14 cellular contexts compared by ENCODE assay signal in genomic region chr14:61753631-61754030, GRCh38. TPM values are rescaled to one million over a fixed set of nuclear protein-coding genes. Genes with fewer than 3 reads are reported as not detected.
DNase-seq lines count a peak whose midpoint lies in the region; ATAC-seq, FAIRE-seq and TF ChIP-seq lines count a peak whose summit lies in the region.
"Had no signal": no experiment of that assay in that cellular context is flagged by ENCODE, and none has a peak within 500 bp of the region (broad histone marks: within the 10 kb centered on the region; RNA-seq: fewer than 3 reads in every experiment).

No MANE protein-coding gene starts in this region.

- CTCF ChIA-PET in K562 (lab: Yijun Ruan, JAX; ENCODE audit: low intra/inter-chr PET ratio), result no interaction called here

- peaks cover 26% of the 10 kb centered on the region for H3K36me3 Mint-ChIP-seq in osteocyte (ENCODE audit: unreplicated experiment)

- H3K27ac Mint-ChIP-seq in osteocyte (ENCODE audit: unreplicated experiment), result peak overlapping the region; percentile 2
- H3K27ac Mint-ChIP-seq: immature natural killer cell had no signal

- peaks cover 48% of the 10 kb centered on the region for H3K4me1 Mint-ChIP-seq in osteocyte (ENCODE audit: unreplicated experiment)

- H3K27me3 ChIP-seq in K562 (ENCODE audit: control insufficient read depth in 2 of 2, insufficient read depth in 2 of 2, low read length in 2 of 2), result no peaks in the 10 kb centered on the region

- no peaks in the 10 kb centered on the region for H3K36me3 ChIP-seq in K562 (ENCODE audit: control insufficient read depth, insufficient read depth, low read length)
- H3K36me3 ChIP-seq: HAP-1 had no signal

- ATAC-seq in K562, result peak; percentile 70
- no peak for ATAC-seq in GM19455 (IDR thresholded peaks at IDR 0.05; ENCODE audit: unreplicated experiment)

- peak overlapping the region; percentile 3; the same call in 1 of the 2 replicates for H3K4me2 ChIP-seq in K562 (ENCODE audit: insufficient read depth, low read length)

- H2AFZ ChIP-seq in K562 (ENCODE audit: low read depth, low read length), result peak overlapping the region; percentile 72; the same call in 1 of the 2 replicates

- POLR2A ChIA-PET in K562 (lab: Yijun Ruan, JAX), result interaction anchor here (1.3 to 3.4 kb wide), 2 partner anchors 8 to 11 kb away, joined by 3 to 23 read pairs; partner anchors contain the start of gene SNAPC1

- no peak for TF ChIP-seq EP300 in K562 (IDR thresholded peaks at IDR 0.05; ENCODE audit: low read length)

- FAIRE-seq in HTR-8/SVneo (lab: Jason Lieb, UNC) (peak; percentile 99), K562 (lab: Jason Lieb, UNC) (peak; percentile 78)
- FAIRE-seq: G401.6 had no signal

- H3K9me3 Mint-ChIP-seq in osteocyte (ENCODE audit: unreplicated experiment), result peaks cover 6% of the 10 kb centered on the region
- H3K9me3 Mint-ChIP-seq: immature natural killer cell had no signal

- no peak overlapping the region for H3K27ac ChIP-seq in K562 (ENCODE audit: extremely low read depth, low read depth, low read length)

- intact Hi-C loops in K562 (cut with micrococcal nuclease), result loop anchor here (1.0 to 5.0 kb wide), 3 partner anchors 56 to 276 kb away; partner anchors contain the start of gene HIF1A

- no peak for TF ChIP-seq POLR2A in K562 (conservative IDR thresholded peaks at IDR 0.05)

- TF ChIP-seq CTCF in K562 (IDR thresholded peaks at IDR 0.05 in 2 of 3, conservative IDR thresholded peaks at IDR 0.05 in 1 of 3; ENCODE audit: insufficient read depth in 2 of 3, low read depth in 1 of 3, low read length in 3 of 3), result peak; percentile 38 to 51 (median 44); a peak in 5 of 6 replicates
- TF ChIP-seq CTCF in osteocyte (IDR thresholded peaks at IDR 0.05), result no peak

- DNase-seq in NCI-H82 (lab: John Stamatoyannopoulos, UW) (peak; percentile 34), NCI-H82 treated with DMSO at 0.1 percent for 48 hours (lab: John Stamatoyannopoulos, UW; ENCODE audit: unreplicated experiment) (no peak), HTR-8/SVneo (ENCODE audit: insufficient read length, low spot score) (no peak), K562 (ENCODE audit: extremely low read depth in 1 of 4, low spot score in 3 of 4) (peak in 2 of 4 experiments; percentile 42 to 50), osteocyte (ENCODE audit: extremely low spot score, unreplicated experiment) (no peak), Ammon's horn (ENCODE audit: low spot score) (no peak)
- no peak for DNase-seq in activated CD4-positive, CD25-positive, alpha-beta regulatory T cell (lab: John Stamatoyannopoulos, UW)
- DNase-seq: ACHN, immature natural killer cell, T-helper 1 cell had no signal

- peak; percentile 23 to 33; a peak in 2 of 4 replicates for TF ChIP-seq RAD21 in K562 (CRISPR knock-in tag; conservative IDR thresholded peaks at IDR 0.05 in 1 of 2, IDR thresholded peaks at IDR 0.05 in 1 of 2)

- H3K27me3 Mint-ChIP-seq in osteocyte (ENCODE audit: unreplicated experiment), result no peaks in the 10 kb centered on the region

- no peaks in the 10 kb centered on the region for H3K9me3 ChIP-seq in K562 (replicated peaks; ENCODE audit: control insufficient read depth, insufficient read depth, low read depth, low read length)
- H3K9me3 ChIP-seq: HAP-1 had no signal

- no peaks in the 10 kb centered on the region for H4K20me1 ChIP-seq in K562 (replicated peaks; ENCODE audit: control insufficient read depth, insufficient read depth, low read length)

- peaks cover 5 to 13% of the 10 kb centered on the region in 2 experiments; a peak in 3 of 5 replicates for H3K4me1 ChIP-seq in K562 (replicated peaks in 1 of 2; ENCODE audit: control insufficient read depth in 2 of 2, insufficient read depth in 2 of 2, low read length in 2 of 2)

- H3K4me3 ChIP-seq in K562, result no peak overlapping the region
- H3K4me3 ChIP-seq: HAP-1, skin epidermis had no signal

- peaks cover 23% of the 10 kb centered on the region for H3K79me2 ChIP-seq in K562 (ENCODE audit: control insufficient read depth, insufficient read depth, low read length)

- no peak overlapping the region for H3K4me3 Mint-ChIP-seq in osteocyte (ENCODE audit: unreplicated experiment)
- H3K4me3 Mint-ChIP-seq: immature natural killer cell had no signal

- no TSS peak for BruUV-seq in K562 (replicated peaks; lab: Mats Ljungman, UMichigan)

- H3K9me1 ChIP-seq in K562 (ENCODE audit: control insufficient read depth, insufficient read depth, low read length), result no peaks in the 10 kb centered on the region

- no peak overlapping the region for H3K9ac ChIP-seq in K562 (ENCODE audit: insufficient read depth in 1 of 2, low read depth in 2 of 2, low read length in 2 of 2)

- in situ Hi-C loops in K562 (cut with MboI), result no loop called here

TF ChIP-seq in K562, 482 proteins besides CTCF, POLR2A, EP300 and RAD21 (continues in another document):
- TF ChIP-seq PTRF (tag; IDR thresholded peaks at IDR 0.05) (no peak), EHMT2 (IDR thresholded peaks at IDR 0.05) (0 out of 2 replicates have a peak, but pooled peaks have one; percentile 31), PHTF2 (CRISPR knock-in tag; IDR thresholded peaks at IDR 0.05) (no peak), OTX1 (CRISPR knock-in tag; IDR thresholded peaks at IDR 0.05) (no peak), POLR2G (IDR thresholded peaks at IDR 0.05; ENCODE audit: low read depth, low read length) (no peak), TFAP4 (CRISPR knock-in tag; IDR thresholded peaks at IDR 0.05; ENCODE audit: borderline replicate concordance) (peak; percentile 37; the same call in 1 of the 2 replicates)

RNA-seq across cellular contexts. Expression of gene SNAPC1, which starts 8.6 kb away (rescaled TPM):
- total RNA-seq in K562 (2011; cell fraction: chromatin; rRNA removed; ENCODE audit: low replicate concordance), result 2.5 and 9.6 TPM in 2 replicates
- 2.7 and 2.8 TPM in 2 replicates for total RNA-seq in K562 (2011; cell fraction: nucleolus; rRNA removed)
- total RNA-seq in K562 (2011; cell fraction: nucleoplasm; rRNA removed), result 4.0 and 7.2 TPM in 2 replicates
- total RNA-seq in K562 (2014; rRNA removed) (4.4 and 5.2 TPM in 2 replicates), K562 (2014; rRNA removed; fragmentation: Illumina TruSeq; extraction: Trizol) (9.0 and 9.9 TPM in 2 replicates), K562 (2015; rRNA removed; fragmentation: Illumina TruSeq; extraction: Trizol) (7.7 and 8.9 TPM in 2 replicates), K562 (2021) (3.7 and 4.5 TPM in 2 replicates), osteocyte (8.9 and 9.1 TPM in 2 replicates)
- polyA plus RNA-seq in K562 (2011; rRNA removed) (7.0 and 8.6 TPM in 2 replicates), K562 (2014; fragmentation: Illumina TruSeq; extraction: Trizol) (7.7 and 7.9 TPM in 2 replicates), K562 (2014; fragmentation: Nextera tagmentation; extraction: Ambion mirVana) (1 to 10 TPM; 5.2 to 8.1 TPM), K562 (2014; rRNA removed) (7.5 and 7.7 TPM in 2 replicates)
- polyA plus RNA-seq in K562 (2011; cell fraction: cytosol; rRNA removed), result 1.7 and 5.3 TPM in 2 replicates
- polyA plus RNA-seq in K562 (2011; cell fraction: nucleus; rRNA removed), result 1.7 and 2.2 TPM in 2 replicates
- 4.3 and 5.1 TPM in 2 replicates for polyA plus RNA-seq in K562 (2012)
- 5.1 and 6.3 TPM in 2 replicates for polyA minus RNA-seq in K562 (2011; rRNA and poly(A)+ RNA removed)
- 2.8 and 4.1 TPM in 2 replicates for polyA minus RNA-seq in K562 (2011; cell fraction: cytosol; rRNA and poly(A)+ RNA removed)
- 2.4 and 4.8 TPM in 2 replicates for polyA minus RNA-seq in K562 (2011; cell fraction: nucleus; rRNA and poly(A)+ RNA removed)

RNA-seq across cellular contexts. Expression of gene HIF1A, which starts 58.3 kb away (rescaled TPM):
- total RNA-seq in K562 (2011; cell fraction: chromatin; rRNA removed; ENCODE audit: low replicate concordance), result 27.0 and 107 TPM in 2 replicates
- total RNA-seq in K562 (2011; cell fraction: nucleolus; rRNA removed), result 13.0 and 20.8 TPM in 2 replicates
- total RNA-seq in K562 (2011; cell fraction: nucleoplasm; rRNA removed), result 34.8 and 40.5 TPM in 2 replicates
- total RNA-seq in K562 (2014; rRNA removed) (19.7 and 24.2 TPM in 2 replicates), K562 (2014; rRNA removed; fragmentation: Illumina TruSeq; extraction: Trizol) (29.3 and 32.3 TPM in 2 replicates), K562 (2015; rRNA removed; fragmentation: Illumina TruSeq; extraction: Trizol) (31.9 and 33.0 TPM in 2 replicates), K562 (2021) (29.4 and 32.7 TPM in 2 replicates), osteocyte (326 and 332 TPM in 2 replicates)
- polyA plus RNA-seq in K562 (2011; rRNA removed) (18.3 and 20.2 TPM in 2 replicates), K562 (2014; fragmentation: Illumina TruSeq; extraction: Trizol) (32.7 and 35.3 TPM in 2 replicates), K562 (2014; fragmentation: Nextera tagmentation; extraction: Ambion mirVana) (1 to 10 TPM; 5.9 to 7.5 TPM), K562 (2014; rRNA removed) (18.5 and 21.1 TPM in 2 replicates)
- 6.5 and 7.0 TPM in 2 replicates for polyA plus RNA-seq in K562 (2011; cell fraction: cytosol; rRNA removed)
- polyA plus RNA-seq in K562 (2011; cell fraction: nucleus; rRNA removed), result 13.5 and 14.8 TPM in 2 replicates
- polyA plus RNA-seq in K562 (2012), result 13.5 and 15.5 TPM in 2 replicates
- 53.8 and 55.7 TPM in 2 replicates for polyA minus RNA-seq in K562 (2011; rRNA and poly(A)+ RNA removed)
- 15.6 and 19.3 TPM in 2 replicates for polyA minus RNA-seq in K562 (2011; cell fraction: cytosol; rRNA and poly(A)+ RNA removed)
- polyA minus RNA-seq in K562 (2011; cell fraction: nucleus; rRNA and poly(A)+ RNA removed), result 19.5 and 22.0 TPM in 2 replicates

RNA-seq across cellular contexts. Expression of gene SYT16, which starts 58.9 kb away (rescaled TPM):
- not detected in 2 replicates for total RNA-seq in K562 (2011; cell fraction: chromatin; rRNA removed; ENCODE audit: low replicate concordance)
- not detected in 2 replicates for total RNA-seq in K562 (2011; cell fraction: nucleolus; rRNA removed)
- total RNA-seq in K562 (2011; cell fraction: nucleoplasm; rRNA removed), result not detected in 2 replicates
- total RNA-seq in K562 (2014; rRNA removed) (not detected in 2 replicates), K562 (2014; rRNA removed; fragmentation: Illumina TruSeq; extraction: Trizol) (not detected in 2 replicates), K562 (2015; rRNA removed; fragmentation: Illumina TruSeq; extraction: Trizol) (not detected in 2 replicates), K562 (2021) (under 0.01 TPM in 1 of 2 replicates, not detected in the other), osteocyte (0.78 and 0.86 TPM in 2 replicates)
- polyA plus RNA-seq in K562 (2011; rRNA removed) (not detected in 2 replicates), K562 (2014; fragmentation: Illumina TruSeq; extraction: Trizol) (not detected in 2 replicates), K562 (2014; fragmentation: Nextera tagmentation; extraction: Ambion mirVana) (not detected), K562 (2014; rRNA removed) (not detected in 2 replicates)
- not detected in 2 replicates for polyA plus RNA-seq in K562 (2011; cell fraction: cytosol; rRNA removed)
- not detected in 2 replicates for polyA plus RNA-seq in K562 (2011; cell fraction: nucleus; rRNA removed)
- polyA plus RNA-seq in K562 (2012), result not detected in 2 replicates
- not detected in 2 replicates for polyA minus RNA-seq in K562 (2011; rRNA and poly(A)+ RNA removed)
- polyA minus RNA-seq in K562 (2011; cell fraction: cytosol; rRNA and poly(A)+ RNA removed), result not detected in 2 replicates
- not detected in 2 replicates for polyA minus RNA-seq in K562 (2011; cell fraction: nucleus; rRNA and poly(A)+ RNA removed)
- polyA plus RNA-seq: immature natural killer cell had no signal
